In genomic region chr16:11501583-11502138, GRCh38 we compare ENCODE assay signal across 17 cellular contexts.
"Had no signal": no experiment of that assay in that cellular context is flagged by ENCODE, and none has a peak within 500 bp of the region (broad histone marks: within the 10 kb centered on the region; RNA-seq: fewer than 3 reads in every experiment).

No MANE protein-coding gene starts in this region.

- H3K36me3 Mint-ChIP-seq: activated CD8-positive, alpha-beta memory T cell treated with anti-CD3 and anti-CD28 coated beads, Interleukin-2, amount 10 ng/mL, durations not matched to agents 7 days and 5 days; activated naive CD4-positive, alpha-beta T cell treated with anti-CD3 and anti-CD28 coated beads, Interleukin-2, amount 50 U/mL, for 24 hours had no signal

- H3K9me3 Mint-ChIP-seq: activated naive CD4-positive, alpha-beta T cell treated with anti-CD3 and anti-CD28 coated beads, Interleukin-2, amount 50 U/mL, for 24 hours; activated T-cell treated with anti-CD3 and anti-CD28 coated beads, Interleukin-2, amount 50 U/mL, for 4 hours had no signal

- H3K4me3 Mint-ChIP-seq: activated CD8-positive, alpha-beta memory T cell treated with anti-CD3 and anti-CD28 coated beads, Interleukin-2, amount 10 ng/mL, durations not matched to agents 7 days and 5 days; activated naive CD4-positive, alpha-beta T cell treated with anti-CD3 and anti-CD28 coated beads, Interleukin-2, amount 50 U/mL, for 24 hours; activated T-cell treated with anti-CD3 and anti-CD28 coated beads, Interleukin-2, amount 50 U/mL, for 4 hours had no signal

- H3K27me3 Mint-ChIP-seq: activated CD8-positive, alpha-beta memory T cell treated with anti-CD3 and anti-CD28 coated beads, Interleukin-2, amount 10 ng/mL, durations not matched to agents 7 days and 5 days; activated naive CD4-positive, alpha-beta T cell treated with anti-CD3 and anti-CD28 coated beads, Interleukin-2, amount 50 U/mL, for 24 hours had no signal

- H3K9me3 ChIP-seq: adrenal gland, lower lobe of right lung, neutrophil, right atrium auricular region, tibial artery had no signal

- H3K27me3 ChIP-seq: adrenal gland, right atrium auricular region, tibial artery had no signal

- DNase-seq: activated CD4-positive, alpha-beta T cell treated with anti-CD3 and anti-CD28 coated beads for 1 hour; activated CD4-positive, alpha-beta T cell treated with anti-CD3 and anti-CD28 coated beads, Interleukin-2, amount 50 U/mL, for 48 hours; activated CD8-positive, alpha-beta memory T cell treated with anti-CD3 and anti-CD28 coated beads, Interleukin-2, amount 10 ng/mL, durations not matched to agents 7 days and 5 days; activated effector memory CD4-positive, alpha-beta T cell treated with anti-CD3 and anti-CD28 coated beads, Interleukin-2, amount 50 U/mL, for 16 hours; activated T-cell treated with anti-CD3 and anti-CD28 coated beads, Interleukin-2, amount 50 U/mL, for 4 hours; left cardiac atrium; lower lobe of right lung; stimulated activated CD4-positive, alpha-beta T cell treated with anti-CD3 and anti-CD28 coated beads, Interleukin-4, amount 100 ng/mL, for 1 hour; stimulated activated naive CD4-positive, alpha-beta T cell; T-helper 1 cell; T1000; tibial artery had no signal

- H3K27ac Mint-ChIP-seq: activated CD8-positive, alpha-beta memory T cell treated with anti-CD3 and anti-CD28 coated beads, Interleukin-2, amount 10 ng/mL, durations not matched to agents 7 days and 5 days; activated naive CD4-positive, alpha-beta T cell treated with anti-CD3 and anti-CD28 coated beads, Interleukin-2, amount 50 U/mL, for 24 hours had no signal

- ATAC-seq: activated CD8-positive, alpha-beta memory T cell treated with anti-CD3 and anti-CD28 coated beads, Interleukin-2, amount 10 ng/mL, durations not matched to agents 7 days and 5 days; activated T-cell treated with anti-CD3 and anti-CD28 coated beads, Interleukin-2, amount 50 U/mL, for 4 hours; esophagus mucosa; left cardiac atrium; lower lobe of right lung had no signal

- H3K4me3 ChIP-seq: adrenal gland, lower lobe of right lung, right atrium auricular region, tibial artery had no signal

- H3K36me3 ChIP-seq: adrenal gland, lower lobe of right lung, neutrophil, right atrium auricular region, tibial artery had no signal

- H3K27ac ChIP-seq: adrenal gland, lower lobe of right lung, neutrophil, right atrium auricular region had no signal
